28 cellular contexts compared by ENCODE assay signal in genomic region chr4:174650711-174651355, GRCh38.
"Had no signal": no experiment of that assay in that cellular context is flagged by ENCODE, and none has a peak within 500 bp of the region (broad histone marks: within the 10 kb centered on the region; RNA-seq: fewer than 3 reads in every experiment).

No MANE protein-coding gene starts in this region.

- H3K36me3 Mint-ChIP-seq: activated naive CD4-positive, alpha-beta T cell treated with anti-CD3 and anti-CD28 coated beads, Interleukin-2, amount 10 ng/mL, durations not matched to agents 7 days and 5 days; activated naive CD4-positive, alpha-beta T cell treated with anti-CD3 and anti-CD28 coated beads, Interleukin-2, amount 50 U/mL, for 72 hours; activated naive CD8-positive, alpha-beta T cell treated with anti-CD3 and anti-CD28 coated beads, Interleukin-2, amount 10 ng/mL, durations not matched to agents 7 days and 5 days; brain had no signal

- H3K27me3 Mint-ChIP-seq: activated B cell treated with CpG ODN at 0.5 μM for 24 hours; activated CD8-positive, alpha-beta T cell treated with anti-CD3 and anti-CD28 coated beads for 36 hours; activated naive CD4-positive, alpha-beta T cell treated with anti-CD3 and anti-CD28 coated beads, Interleukin-2, amount 10 ng/mL, durations not matched to agents 7 days and 5 days; activated naive CD8-positive, alpha-beta T cell treated with anti-CD3 and anti-CD28 coated beads, Interleukin-2, amount 10 ng/mL, durations not matched to agents 7 days and 5 days; brain; T-helper 17 cell had no signal

- H3K4me1 ChIP-seq: ascending aorta, colonic mucosa, esophagus muscularis mucosa had no signal

- H3K27me3 ChIP-seq: ascending aorta, colonic mucosa, esophagus muscularis mucosa had no signal

- H3K4me3 Mint-ChIP-seq: activated B cell treated with CpG ODN at 0.5 μM for 24 hours; activated CD8-positive, alpha-beta T cell treated with anti-CD3 and anti-CD28 coated beads for 36 hours; activated naive CD4-positive, alpha-beta T cell treated with anti-CD3 and anti-CD28 coated beads, Interleukin-2, amount 10 ng/mL, durations not matched to agents 7 days and 5 days; activated naive CD8-positive, alpha-beta T cell treated with anti-CD3 and anti-CD28 coated beads, Interleukin-2, amount 10 ng/mL, durations not matched to agents 7 days and 5 days; activated T-cell treated with anti-CD3 and anti-CD28 coated beads, Interleukin-2, amount 50 U/mL, for 4 hours; brain; T-helper 17 cell; T-helper 2 cell treated with Interferon-gamma antibody and Interleukin-4, amounts not matched to agents 5 μg/mL and 100 μg/mL, for 36 hours had no signal

- H3K4me3 ChIP-seq: ascending aorta, colonic mucosa, esophagus muscularis mucosa had no signal

- H3K27ac Mint-ChIP-seq: activated B cell treated with CpG ODN at 0.5 μM for 24 hours; activated CD8-positive, alpha-beta T cell treated with anti-CD3 and anti-CD28 coated beads for 36 hours; activated naive CD4-positive, alpha-beta T cell treated with anti-CD3 and anti-CD28 coated beads, Interleukin-2, amount 10 ng/mL, durations not matched to agents 7 days and 5 days; activated naive CD4-positive, alpha-beta T cell treated with anti-CD3 and anti-CD28 coated beads, Interleukin-2, amount 50 U/mL, for 72 hours; activated naive CD8-positive, alpha-beta T cell treated with anti-CD3 and anti-CD28 coated beads, Interleukin-2, amount 10 ng/mL, durations not matched to agents 7 days and 5 days; activated T-helper 2 cell treated with anti-CD3 and anti-CD28 coated beads, Interferon-gamma antibody, Interleukin-2, Interleukin-4, amounts not matched to agents 10 μg/mL and 5 μg/mL and 100 μg/mL, durations not matched to agents 14 hours and 24 hours and 36 hours; brain; T-helper 17 cell; T-helper 2 cell treated with Interferon-gamma antibody and Interleukin-4, amounts not matched to agents 5 μg/mL and 100 μg/mL, for 36 hours had no signal

- ATAC-seq: activated CD4-positive, CD25-positive, alpha-beta regulatory T cell treated with anti-CD3 and anti-CD28 coated beads, Interleukin-2, amount 50 U/mL, for 24 hours; activated CD8-positive, alpha-beta T cell treated with anti-CD3 and anti-CD28 coated beads for 36 hours; activated naive CD4-positive, alpha-beta T cell treated with anti-CD3 and anti-CD28 coated beads, Interleukin-2, amount 50 U/mL, for 72 hours; activated T-cell treated with anti-CD3 and anti-CD28 coated beads, Interleukin-2, amount 50 U/mL, for 4 hours; T-helper 17 cell had no signal

- H3K9me3 Mint-ChIP-seq: activated B cell treated with CpG ODN at 0.5 μM for 24 hours; activated CD8-positive, alpha-beta T cell treated with anti-CD3 and anti-CD28 coated beads for 36 hours; activated naive CD4-positive, alpha-beta T cell treated with anti-CD3 and anti-CD28 coated beads, Interleukin-2, amount 10 ng/mL, durations not matched to agents 7 days and 5 days; activated naive CD4-positive, alpha-beta T cell treated with anti-CD3 and anti-CD28 coated beads, Interleukin-2, amount 50 U/mL, for 72 hours; activated naive CD8-positive, alpha-beta T cell treated with anti-CD3 and anti-CD28 coated beads, Interleukin-2, amount 10 ng/mL, durations not matched to agents 7 days and 5 days; activated T-cell treated with anti-CD3 and anti-CD28 coated beads, Interleukin-2, amount 50 U/mL, for 4 hours; activated T-helper 2 cell treated with anti-CD3 and anti-CD28 coated beads, Interferon-gamma antibody, Interleukin-2, Interleukin-4, amounts not matched to agents 10 μg/mL and 5 μg/mL and 100 μg/mL, durations not matched to agents 14 hours and 24 hours and 36 hours; brain; T-helper 2 cell treated with Interferon-gamma antibody and Interleukin-4, amounts not matched to agents 5 μg/mL and 100 μg/mL, for 36 hours had no signal

- DNase-seq: activated B cell treated with CpG ODN at 0.5 μM for 24 hours; activated CD4-positive, alpha-beta T cell treated with anti-CD3 and anti-CD28 coated beads for 48 hours; activated CD4-positive, alpha-beta T cell treated with anti-CD3 and anti-CD28 coated beads, Interleukin-2, amount 50 U/mL, for 1 hour; activated CD4-positive, alpha-beta T cell treated with anti-CD3 and anti-CD28 coated beads, Interleukin-2, amount 50 U/mL, for 48 hours; activated CD8-positive, alpha-beta memory T cell treated with anti-CD3 and anti-CD28 coated beads for 24 hours; activated CD8-positive, alpha-beta T cell treated with anti-CD3 and anti-CD28 coated beads for 36 hours; activated effector memory CD4-positive, alpha-beta T cell treated with anti-CD3 and anti-CD28 coated beads, Interleukin-2, amount 50 U/mL, for 16 hours; activated naive CD4-positive, alpha-beta T cell treated with anti-CD3 and anti-CD28 coated beads, Interleukin-2, amount 10 ng/mL, durations not matched to agents 7 days and 5 days; activated naive CD8-positive, alpha-beta T cell treated with anti-CD3 and anti-CD28 coated beads, Interleukin-2, amount 10 ng/mL, durations not matched to agents 7 days and 5 days; activated T-cell treated with anti-CD3 and anti-CD28 coated beads, Interleukin-2, amount 50 U/mL, for 4 hours; central memory CD4-positive, alpha-beta T cell; cerebellar nuclear complex; colonic mucosa; effector CD8-positive, alpha-beta T cell; erythroblast; head of caudate nucleus; T-helper 1 cell; T-helper 17 cell; T1000; WERI-Rb-1 had no signal

- H3K27ac ChIP-seq: ascending aorta, colonic mucosa, esophagus muscularis mucosa, WERI-Rb-1 had no signal

- FAIRE-seq: frontal cortex had no signal

- H3K9me3 ChIP-seq: ascending aorta, colonic mucosa, esophagus muscularis mucosa had no signal

- H3K36me3 ChIP-seq: ascending aorta, colonic mucosa, esophagus muscularis mucosa, WERI-Rb-1 had no signal

- H3K4me1 Mint-ChIP-seq: activated B cell treated with CpG ODN at 0.5 μM for 24 hours; activated naive CD4-positive, alpha-beta T cell treated with anti-CD3 and anti-CD28 coated beads, Interleukin-2, amount 10 ng/mL, durations not matched to agents 7 days and 5 days; activated naive CD8-positive, alpha-beta T cell treated with anti-CD3 and anti-CD28 coated beads, Interleukin-2, amount 10 ng/mL, durations not matched to agents 7 days and 5 days had no signal
